ENCODE assay signal across 15 cellular contexts in the genomic region with DNA sequence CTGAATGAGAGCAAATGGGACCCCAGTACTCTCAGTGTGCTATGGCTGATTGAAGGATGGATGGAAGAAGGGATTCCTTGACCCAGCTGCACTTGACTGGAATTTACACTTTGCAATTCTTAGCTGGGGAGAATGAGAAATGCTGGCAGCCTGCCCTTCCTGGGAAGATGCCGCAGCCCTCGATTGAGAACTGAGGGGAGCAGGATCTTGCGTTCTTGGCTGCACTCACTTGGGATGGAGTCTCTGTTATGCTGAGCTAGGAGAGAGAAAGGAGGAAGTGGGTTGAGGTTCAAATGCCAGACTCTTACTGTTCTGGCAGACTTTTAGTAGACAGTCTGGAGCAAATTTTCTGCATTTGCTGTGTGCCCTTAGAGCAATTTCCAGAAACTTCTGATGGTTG.
"Had no signal": no experiment of that assay in that cellular context is flagged by ENCODE, and none has a peak within 500 bp of the region (broad histone marks: within the 10 kb centered on the region; RNA-seq: fewer than 3 reads in every experiment).

No MANE protein-coding gene starts in this region.

- H3K27ac ChIP-seq: heart right ventricle, lower lobe of right lung, neutrophil, upper lobe of right lung had no signal

- H3K27me3 ChIP-seq: neutrophil, upper lobe of right lung had no signal

- H3K4me1 ChIP-seq: heart right ventricle, lower lobe of right lung, upper lobe of right lung had no signal

- H3K9me3 ChIP-seq: heart right ventricle, lower lobe of right lung, neutrophil, upper lobe of right lung had no signal

- ATAC-seq: esophagus mucosa; SK-N-SH treated with all-trans-retinoic acid at 6 μM for 48 hours; stimulated activated effector memory CD8-positive, alpha-beta T cell treated with anti-CD3 and anti-CD28 coated beads, Interleukin-12 subunit alpha, Interleukin-12 subunit beta, amount 100 ng/mL, for 72 hours; upper lobe of right lung had no signal

- DNase-seq: activated B cell treated with CpG ODN at 0.5 μM for 24 hours; activated CD4-positive, alpha-beta T cell treated with anti-CD3 and anti-CD28 coated beads, Interleukin-2, amount 10 ng/mL, durations not matched to agents 7 days and 5 days; activated naive CD4-positive, alpha-beta T cell treated with anti-CD3 and anti-CD28 coated beads, Interleukin-2, amount 50 U/mL, for 16 hours; heart right ventricle; lower lobe of right lung; midbrain; naive B cell; retina; small intestine; substantia nigra; upper lobe of right lung had no signal

- H3K4me3 ChIP-seq: heart right ventricle, lower lobe of right lung, upper lobe of right lung had no signal

- H3K36me3 ChIP-seq: heart right ventricle, lower lobe of right lung, neutrophil, upper lobe of right lung had no signal
